12 cellular contexts compared by ENCODE assay signal in the genomic region with DNA sequence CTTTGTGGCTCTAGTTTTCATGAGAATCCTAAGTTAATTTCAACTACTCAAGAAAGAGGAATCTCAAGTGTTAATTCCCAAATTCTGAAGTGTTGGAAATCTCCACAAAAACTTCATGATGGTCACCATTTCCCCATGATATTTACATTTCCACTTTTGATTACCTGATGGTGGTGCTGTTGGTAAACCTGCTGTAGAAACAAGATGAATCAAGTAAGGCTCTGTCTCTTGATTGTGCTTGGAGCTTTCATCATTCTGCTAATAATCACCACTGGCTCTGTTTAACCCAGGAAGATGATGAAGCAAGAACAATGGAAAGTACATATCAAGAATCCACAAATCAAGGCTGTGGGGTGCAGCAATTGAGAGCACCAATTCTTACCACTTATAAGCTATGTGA.
DNase-seq lines count a peak whose midpoint lies in the region; ATAC-seq, FAIRE-seq and TF ChIP-seq lines count a peak whose summit lies in the region.
"Had no signal": no experiment of that assay in that cellular context is flagged by ENCODE, and none has a peak within 500 bp of the region (broad histone marks: within the 10 kb centered on the region; RNA-seq: fewer than 3 reads in every experiment).

No MANE protein-coding gene starts in this region.

- H3K9me3 ChIP-seq in CD4-positive, alpha-beta memory T cell (ENCODE audit: control insufficient read depth in 1 of 2, low read length in 2 of 2), result no peaks in the 10 kb centered on the region
- no peaks in the 10 kb centered on the region for H3K9me3 ChIP-seq in Loucy (ENCODE audit: insufficient read depth, low read depth, low read length)
- H3K9me3 ChIP-seq: SJSA1 had no signal

- H3K9me3 Mint-ChIP-seq in CD4-positive, alpha-beta memory T cell, result no peaks in the 10 kb centered on the region

- H3K4me3 Mint-ChIP-seq in CD4-positive, alpha-beta memory T cell, result no peak overlapping the region

- H3K79me2 ChIP-seq in Loucy (ENCODE audit: insufficient read depth, low read length), result no peaks in the 10 kb centered on the region

- H3K4me2 ChIP-seq in Loucy (ENCODE audit: low read depth, low read length, poor library complexity, severe bottlenecking), result no peak overlapping the region

- H3K36me3 Mint-ChIP-seq in CD4-positive, alpha-beta memory T cell, result no peaks in the 10 kb centered on the region

- peak in 4 of 5 donors; percentile 2 to 25 (median 8) for DNase-seq in CD4-positive, alpha-beta memory T cell
- DNase-seq in bronchial epithelial cell (ENCODE audit: low read depth) (peak; percentile 76), left kidney (ENCODE audit: low read depth, low spot score) (peak; percentile 2), brain microvascular endothelial cell (no peak), GOT3 (lab: John Stamatoyannopoulos, UW) (no peak), foreskin melanocyte (no peak)
- DNase-seq: activated CD4-positive, alpha-beta T cell treated with anti-CD3 and anti-CD28 coated beads, Interleukin-2, amount 50 U/mL, for 48 hours; DMS 273 treated with DMSO at 0.1 percent for 48 hours; NCI-H2171 treated with DMSO at 0.1 percent for 48 hours had no signal

- no peak overlapping the region for H3K9ac ChIP-seq in Loucy (ENCODE audit: low read depth, low read length, poor library complexity, severe bottlenecking)

- no peaks in the 10 kb centered on the region for H3K4me1 ChIP-seq in CD4-positive, alpha-beta memory T cell (ENCODE audit: insufficient read depth, low read length)
- no peaks in the 10 kb centered on the region for H3K4me1 ChIP-seq in Loucy (ENCODE audit: insufficient read depth, low read length, poor library complexity, severe bottlenecking)
- H3K4me1 ChIP-seq: SJSA1 had no signal

- intact Hi-C loops in CD4-positive, alpha-beta memory T cell (cut with micrococcal nuclease), result loop anchor here (1.0 to 2.0 kb wide), 2 partner anchors 153 to 223 kb away; no protein-coding TSS in a partner anchor

- no peaks in the 10 kb centered on the region for H3K27me3 ChIP-seq in CD4-positive, alpha-beta memory T cell (ENCODE audit: insufficient read depth, low read length)
- no peaks in the 10 kb centered on the region for H3K27me3 ChIP-seq in Loucy (ENCODE audit: insufficient read depth, low read length, poor library complexity, severe bottlenecking)
- no peaks in the 10 kb centered on the region for H3K27me3 ChIP-seq in bronchial epithelial cell (ENCODE audit: control insufficient read depth, insufficient read depth, low read length)
- H3K27me3 ChIP-seq in brain microvascular endothelial cell (replicated peaks), result no peaks in the 10 kb centered on the region

- no peak for FAIRE-seq in bronchial epithelial cell (lab: Jason Lieb, UNC)

- CTCF ChIA-PET in CD4-positive, alpha-beta memory T cell (lab: Charles Lee; ENCODE audit: partially characterized antibody), result interaction anchor here (0.6 to 5.5 kb wide), 8 partner anchors 13 to 267 kb away, joined by 3 to 46 read pairs (median 4); no protein-coding TSS in a partner anchor

- H2AFZ ChIP-seq in Loucy (ENCODE audit: low read length), result no peak overlapping the region

- H3K36me3 ChIP-seq in CD4-positive, alpha-beta memory T cell (ENCODE audit: insufficient read depth, low read length), result no peaks in the 10 kb centered on the region
- no peaks in the 10 kb centered on the region for H3K36me3 ChIP-seq in Loucy (ENCODE audit: insufficient read depth, low read length)
- H3K36me3 ChIP-seq in bronchial epithelial cell (ENCODE audit: control insufficient read depth, insufficient read depth, low read length), result no peaks in the 10 kb centered on the region
- H3K36me3 ChIP-seq in brain microvascular endothelial cell (replicated peaks), result no peaks in the 10 kb centered on the region
- H3K36me3 ChIP-seq: SJSA1 had no signal

- no peaks in the 10 kb centered on the region for H4K20me1 ChIP-seq in Loucy (ENCODE audit: insufficient read depth, low read length, poor library complexity, severe bottlenecking)

- H3K27ac Mint-ChIP-seq in CD4-positive, alpha-beta memory T cell, result no peak overlapping the region

- POLR2A ChIA-PET in CD4-positive, alpha-beta memory T cell (lab: Charles Lee; ENCODE audit: partially characterized antibody), result interaction anchor here (1.0 to 2.6 kb wide), 2 partner anchors 37 to 140 kb away, joined by 3 to 7 read pairs; a partner anchor contains a TSS

- no peak overlapping the region for H3K4me3 ChIP-seq in CD4-positive, alpha-beta memory T cell (ENCODE audit: low read length in 2 of 2)
- no peak overlapping the region for H3K4me3 ChIP-seq in Loucy (ENCODE audit: low read length, poor library complexity, severe bottlenecking)
- H3K4me3 ChIP-seq in bronchial epithelial cell (ENCODE audit: low read depth, low read length), result no peak overlapping the region
- no peak overlapping the region for H3K4me3 ChIP-seq in brain microvascular endothelial cell (ENCODE audit: low read depth, low read length)
- H3K4me3 ChIP-seq: SJSA1 had no signal

- no peaks in the 10 kb centered on the region for H3F3A ChIP-seq in Loucy (ENCODE audit: low read depth)

- H3K27me3 Mint-ChIP-seq in CD4-positive, alpha-beta memory T cell, result peaks cover 6 to 13% of the 10 kb centered on the region in 2 donors

- TF ChIP-seq CTCF in Loucy (conservative IDR thresholded peaks at IDR 0.05; ENCODE audit: low read length), result peak; percentile 46
- TF ChIP-seq CTCF in bronchial epithelial cell (IDR thresholded peaks at IDR 0.05; ENCODE audit: insufficient read depth, low read length, severe bottlenecking), result peak; percentile 55
- no peak for TF ChIP-seq CTCF in brain microvascular endothelial cell (IDR thresholded peaks at IDR 0.05; ENCODE audit: low read depth, low read length, missing control alignments)

- no peak overlapping the region for H3K27ac ChIP-seq in CD4-positive, alpha-beta memory T cell (ENCODE audit: low read depth, low read length)
- H3K27ac ChIP-seq in brain microvascular endothelial cell, result no peak overlapping the region
- H3K27ac ChIP-seq: SJSA1 had no signal

- no peak for ATAC-seq in GM21528 (IDR thresholded peaks at IDR 0.05; ENCODE audit: low FRiP score, unreplicated experiment)

- H3K4me1 Mint-ChIP-seq in CD4-positive, alpha-beta memory T cell, result peaks cover 0 to 4% (median 0%) of the 10 kb centered on the region in 4 donors

- H3K9me2 ChIP-seq in Loucy (replicated peaks; ENCODE audit: low read depth, low read length), result no peaks in the 10 kb centered on the region

- in situ Hi-C loops in brain microvascular endothelial cell (cut with HindIII; ENCODE audit: low pct_ligation_motif_present, low sequenced_read_pairs), result no loop called here

Comparison
In these comparisons a context has a peak if more than half of its experiments do, and no peak if none do; other contexts are left out.
1. DNase-seq: peak in CD4-positive, alpha-beta memory T cell (4 of 5), bronchial epithelial cell (single experiment) and left kidney (single experiment); none in brain microvascular endothelial cell (single experiment), GOT3 (single experiment) and foreskin melanocyte (single experiment).